8 cellular contexts compared by ENCODE assay signal in genomic region chr3:37993067-37993809, GRCh38. TPM values are rescaled to one million over a fixed set of nuclear protein-coding genes. Genes with fewer than 3 reads are reported as not detected.
DNase-seq lines count a peak whose midpoint lies in the region; ATAC-seq and TF ChIP-seq lines count a peak whose summit lies in the region.

No MANE protein-coding gene starts in this region.

- H3K9me3 ChIP-seq in WERI-Rb-1 (ENCODE audit: severe bottlenecking) (no peaks in the 10 kb centered on the region), gastrocnemius medialis (no peaks in the 10 kb centered on the region)

- intact Hi-C loops in gastrocnemius medialis (cut with DNase I; ENCODE audit: low total_unique reads), result no loop called here

- H3K27me3 ChIP-seq in WERI-Rb-1 (ENCODE audit: insufficient read depth, low read depth, severe bottlenecking) (no peaks in the 10 kb centered on the region), gastrocnemius medialis (no peaks in the 10 kb centered on the region)

- H3K27ac ChIP-seq in WERI-Rb-1 (no peak overlapping the region), gastrocnemius medialis (peak overlapping the region; percentile 66 to 77 (median 73))

- in situ Hi-C loops in gastrocnemius medialis (cut with MboI; ENCODE audit: low sequenced_read_pairs in 4 of 4), result no loop called here

- no peak for TF ChIP-seq POLR2A in gastrocnemius medialis (IDR thresholded peaks at IDR 0.05)

- no peaks in the 10 kb centered on the region for H3K36me3 ChIP-seq in WERI-Rb-1
- no peaks in the 10 kb centered on the region for H3K36me3 ChIP-seq in gastrocnemius medialis

- DNase-seq in WERI-Rb-1 (no peak), fibroblast of villous mesenchyme (ENCODE audit: low read depth) (no peak), gastrocnemius medialis (no peak), Kasumi-1 (lab: John Stamatoyannopoulos, UW) (no peak), NCI-H2081 treated with DMSO at 0.1 percent for 48 hours (lab: John Stamatoyannopoulos, UW) (no peak)

- ATAC-seq in gastrocnemius medialis (no peak), GM21619 (IDR thresholded peaks at IDR 0.05; ENCODE audit: unreplicated experiment) (no peak), GM18909 (IDR thresholded peaks at IDR 0.05; ENCODE audit: poor library complexity, unreplicated experiment) (no peak)

- H3K4me3 ChIP-seq in GM12875 (ENCODE audit: low read depth, low read length), result peak overlapping the region; percentile 72
- peak overlapping the region; percentile 89 for H3K4me3 ChIP-seq in WERI-Rb-1 (ENCODE audit: low read depth, low read length)
- peak overlapping the region; percentile 72 for H3K4me3 ChIP-seq in fibroblast of villous mesenchyme (ENCODE audit: low read depth, low read length)
- peak overlapping the region in 3 of 4 donors; percentile 63 to 68 (median 64) for H3K4me3 ChIP-seq in gastrocnemius medialis

- peaks cover 6 to 8% of the 10 kb centered on the region in 2 donors for H3K4me1 ChIP-seq in gastrocnemius medialis

- TF ChIP-seq CTCF in GM12875 (IDR thresholded peaks at IDR 0.05; ENCODE audit: borderline replicate concordance, insufficient read depth, low read depth, low read length), result no peak
- no peak for TF ChIP-seq CTCF in WERI-Rb-1 (IDR thresholded peaks at IDR 0.05; ENCODE audit: low read depth, low read length)
- no peak for TF ChIP-seq CTCF in fibroblast of villous mesenchyme (IDR thresholded peaks at IDR 0.05; ENCODE audit: insufficient read depth, low read depth, low read length)
- TF ChIP-seq CTCF in gastrocnemius medialis (IDR thresholded peaks at IDR 0.05 in 4 of 5, conservative IDR thresholded peaks at IDR 0.05 in 1 of 5), result no peak

RNA-seq across cellular contexts. Expression of gene VILL, which starts 2.7 kb away (rescaled TPM):
- total RNA-seq in fibroblast of villous mesenchyme (4.3 and 5.5 TPM in 2 replicates), gastrocnemius medialis (1 to 10 TPM in 1 of 4 donors, under 1 TPM in 3; 0.51 to 4.6 (median 0.66) TPM)

RNA-seq across cellular contexts. Expression of gene PLCD1, which starts 36.2 kb away (rescaled TPM):
- 15.1 and 15.5 TPM in 2 replicates for total RNA-seq in fibroblast of villous mesenchyme
- total RNA-seq in gastrocnemius medialis, result 1 to 10 TPM; 2.4 to 6.2 (median 4.7) TPM

RNA-seq across cellular contexts. Expression of gene DLEC1, which starts 45.8 kb away (rescaled TPM):
- total RNA-seq in fibroblast of villous mesenchyme (under 0.01 TPM in 1 of 2 replicates, not detected in the other), gastrocnemius medialis (not detected)
